In the genomic region with DNA sequence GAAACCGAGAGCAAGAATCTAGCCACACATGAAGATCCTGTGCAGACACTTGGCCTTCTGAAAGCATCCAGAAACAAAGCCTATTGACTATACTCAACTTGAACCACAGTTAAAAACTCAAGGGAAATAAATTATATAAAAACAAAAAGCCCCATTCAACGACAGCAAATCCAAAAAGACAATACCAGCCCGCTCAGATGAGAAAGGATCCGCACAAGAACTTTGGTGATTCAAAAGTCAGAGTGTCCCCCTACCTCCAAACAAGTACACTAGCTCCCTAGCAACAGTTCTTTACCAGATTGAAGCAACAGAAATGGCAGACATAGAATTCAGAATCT, we compare ENCODE assay signal across 26 cellular contexts.
DNase-seq lines count a peak whose midpoint lies in the region; ATAC-seq and TF ChIP-seq lines count a peak whose summit lies in the region.
"Had no signal": no experiment of that assay in that cellular context is flagged by ENCODE, and none has a peak within 500 bp of the region (broad histone marks: within the 10 kb centered on the region; RNA-seq: fewer than 3 reads in every experiment).

No MANE protein-coding gene starts in this region.

- H3K4me3 ChIP-seq in ACC112 (ENCODE audit: low read depth, low read length) = no peak overlapping the region
- no peak overlapping the region for H3K4me3 ChIP-seq in RWPE2 (ENCODE audit: severe bottlenecking)
- no peak overlapping the region for H3K4me3 ChIP-seq in psoas muscle
- H3K4me3 ChIP-seq: esophagus muscularis mucosa, lung, pancreas, right atrium auricular region, smooth muscle cell, tibial nerve had no signal

- DNase-seq in RWPE2 (ENCODE audit: low spot score) (no peak), DMS153 (lab: John Stamatoyannopoulos, UW) (no peak), psoas muscle (no peak)
- DNase-seq: activated CD4-positive, alpha-beta T cell treated with anti-CD3 and anti-CD28 coated beads, Interleukin-2, amount 50 U/mL, for 1 hour; activated gamma-delta T cell treated with Interleukin-2 at 50 U/mL for 16 hours; activated T-cell treated with anti-CD3 and anti-CD28 coated beads, Interleukin-2, amount 50 U/mL, for 4 hours; caudate nucleus; NCI-H1105; NCI-H187 treated with DMSO at 0.1 percent for 48 hours; stimulated activated CD4-positive, alpha-beta T cell treated with anti-CD3 and anti-CD28 coated beads, Interleukin-2, amount 100 ng/mL, for 24 hours had no signal

- H3K9me3 ChIP-seq in RWPE2 (ENCODE audit: severe bottlenecking) = no peaks in the 10 kb centered on the region
- H3K9me3 ChIP-seq in psoas muscle = no peaks in the 10 kb centered on the region
- H3K9me3 ChIP-seq: BE2C, esophagus muscularis mucosa, pancreas, tibial nerve had no signal

- peak; percentile 31 for TF ChIP-seq CTCF in RWPE2 (IDR thresholded peaks at IDR 0.05; ENCODE audit: poor library complexity, severe bottlenecking)
- no peak for TF ChIP-seq CTCF in psoas muscle (IDR thresholded peaks at IDR 0.05)

- H3K79me2 ChIP-seq in ACC112 (ENCODE audit: control insufficient read depth, insufficient read depth, low read length, unreplicated experiment) = no peaks in the 10 kb centered on the region

- H3K27ac ChIP-seq in ACC112 (ENCODE audit: low read depth, low read length) (peak overlapping the region; percentile 52), RWPE2 (ENCODE audit: poor library complexity, severe bottlenecking) (no peak overlapping the region), psoas muscle (no peak overlapping the region)
- H3K27ac ChIP-seq: esophagus muscularis mucosa, foreskin keratinocyte, pancreas, right atrium auricular region, tibial nerve, WERI-Rb-1 had no signal

- no peak overlapping the region for H2AFZ ChIP-seq in ACC112 (ENCODE audit: low read length, unreplicated experiment)

- ATAC-seq in GM19328 (IDR thresholded peaks at IDR 0.05; ENCODE audit: unreplicated experiment) (peak; percentile 10), HG03520 (IDR thresholded peaks at IDR 0.05; ENCODE audit: unreplicated experiment) (peak; percentile 92), RWPE2 (ENCODE audit: low read depth) (no peak), HG03460 (IDR thresholded peaks at IDR 0.05; ENCODE audit: unreplicated experiment) (no peak), psoas muscle (no peak), HG03439 (IDR thresholded peaks at IDR 0.05; ENCODE audit: unreplicated experiment) (no peak)
- ATAC-seq: pancreas, SK-N-SH treated with all-trans-retinoic acid at 6 μM for 48 hours had no signal

- no peaks in the 10 kb centered on the region for H3K27me3 ChIP-seq in ACC112 (ENCODE audit: insufficient read depth, low read length)
- no peaks in the 10 kb centered on the region for H3K27me3 ChIP-seq in RWPE2 (ENCODE audit: insufficient read depth, poor library complexity, severe bottlenecking)
- no peaks in the 10 kb centered on the region for H3K27me3 ChIP-seq in psoas muscle (ENCODE audit: insufficient read depth in 3 of 3, low read length in 2 of 3)
- H3K27me3 ChIP-seq: BE2C, esophagus muscularis mucosa, foreskin keratinocyte, pancreas, right atrium auricular region, tibial nerve had no signal

- H3K36me3 ChIP-seq in ACC112 (ENCODE audit: insufficient read depth, low read length) (no peaks in the 10 kb centered on the region), RWPE2 (ENCODE audit: low read depth) (no peaks in the 10 kb centered on the region), psoas muscle (ENCODE audit: insufficient read depth in 1 of 2, low read depth in 1 of 2) (no peaks in the 10 kb centered on the region)
- H3K36me3 ChIP-seq: BE2C, pancreas, right atrium auricular region, WERI-Rb-1 had no signal

- intact Hi-C loops in psoas muscle (cut with DNase I) = no loop called here

- 75 to 87% (median 83%) methylated on average over 4 of the region's 4 CpGs for WGBS in psoas muscle, 3 donors

- H3K4me1 ChIP-seq in ACC112 (ENCODE audit: control insufficient read depth, insufficient read depth, low read length, unreplicated experiment) = peaks cover 6% of the 10 kb centered on the region
- H3K4me1 ChIP-seq in RWPE2 (ENCODE audit: insufficient read depth, poor library complexity, severe bottlenecking) = no peaks in the 10 kb centered on the region
- H3K4me1 ChIP-seq in psoas muscle = no peaks in the 10 kb centered on the region
- H3K4me1 ChIP-seq: BE2C, Caco-2, esophagus muscularis mucosa, foreskin keratinocyte, pancreas, right atrium auricular region, tibial nerve had no signal

Comparison
In these comparisons a context has a peak if more than half of its experiments do, and no peak if none do; other contexts are left out.
1. ATAC-seq: peak in GM19328 (single experiment) and HG03520 (single experiment); none in RWPE2 (single experiment), HG03460 (single experiment), psoas muscle (0 of 4) and HG03439 (single experiment).